In genomic region chr1:6310116-6310848, GRCh38 we compare ENCODE assay signal across 23 cellular contexts.
"Had no signal": no experiment of that assay in that cellular context is flagged by ENCODE, and none has a peak within 500 bp of the region (broad histone marks: within the 10 kb centered on the region; RNA-seq: fewer than 3 reads in every experiment).

No MANE protein-coding gene starts in this region.

- FAIRE-seq: frontal cortex, keratinocyte had no signal

- H3K4me1 ChIP-seq: lower lobe of right lung, prostate gland, right atrium auricular region, stomach, thyroid gland had no signal

- H3K36me3 ChIP-seq: lower lobe of right lung, prostate gland, right atrium auricular region, thyroid gland had no signal

- H3K27ac ChIP-seq: coronary artery, lower lobe of right lung, prostate gland, right atrium auricular region, stomach, thyroid gland had no signal

- ATAC-seq: left ventricle myocardium superior; lower lobe of right lung; natural killer cell; sciatic nerve; stimulated activated effector memory CD8-positive, alpha-beta T cell treated with anti-CD3 and anti-CD28 coated beads, Interleukin-12 subunit alpha, Interleukin-12 subunit beta, amount 100 ng/mL, for 72 hours had no signal

- H3K4me3 ChIP-seq: coronary artery, lower lobe of right lung, prostate gland, right atrium auricular region, smooth muscle cell, stomach, thyroid gland had no signal

- H3K4me1 Mint-ChIP-seq: stimulated activated effector memory CD8-positive, alpha-beta T cell treated with anti-CD3 and anti-CD28 coated beads, Interleukin-12 subunit alpha, Interleukin-12 subunit beta, amount 100 ng/mL, for 72 hours had no signal

- DNase-seq: dermis blood vessel endothelial cell; effector memory CD4-positive, alpha-beta T cell; erythroblast; head of caudate nucleus; left ventricle myocardium superior; lower lobe of right lung; natural killer cell; nucleus accumbens; stimulated activated CD4-positive, alpha-beta T cell treated with anti-CD3 and anti-CD28 coated beads, Interleukin-12 subunit alpha, Interleukin-12 subunit beta, amount 100 ng/mL, for 4 hours; stimulated activated CD4-positive, alpha-beta T cell treated with anti-CD3 and anti-CD28 coated beads, Interleukin-2, amount 100 ng/mL, for 24 hours; stimulated activated CD4-positive, alpha-beta T cell treated with anti-CD3 and anti-CD28 coated beads, Interleukin-4, amount 100 ng/mL, for 24 hours; stimulated activated naive CD4-positive, alpha-beta T cell treated with Interleukin-2 at 50 U/mL for 16 hours; stomach; thyroid gland had no signal

- H3K9me3 ChIP-seq: lower lobe of right lung, prostate gland, right atrium auricular region, stomach, thyroid gland had no signal

- H3K9me3 Mint-ChIP-seq: natural killer cell; stimulated activated effector memory CD8-positive, alpha-beta T cell treated with anti-CD3 and anti-CD28 coated beads, Interleukin-12 subunit alpha, Interleukin-12 subunit beta, amount 100 ng/mL, for 72 hours; type B pancreatic cell had no signal

- H3K36me3 Mint-ChIP-seq: natural killer cell; stimulated activated effector memory CD8-positive, alpha-beta T cell treated with anti-CD3 and anti-CD28 coated beads, Interleukin-12 subunit alpha, Interleukin-12 subunit beta, amount 100 ng/mL, for 72 hours had no signal

- H3K27me3 Mint-ChIP-seq: type B pancreatic cell had no signal

- H3K4me3 Mint-ChIP-seq: natural killer cell; stimulated activated effector memory CD8-positive, alpha-beta T cell treated with anti-CD3 and anti-CD28 coated beads, Interleukin-12 subunit alpha, Interleukin-12 subunit beta, amount 100 ng/mL, for 72 hours; type B pancreatic cell had no signal

- H3K27me3 ChIP-seq: right atrium auricular region, stomach, thyroid gland had no signal

- H3K27ac Mint-ChIP-seq: natural killer cell; stimulated activated effector memory CD8-positive, alpha-beta T cell treated with anti-CD3 and anti-CD28 coated beads, Interleukin-12 subunit alpha, Interleukin-12 subunit beta, amount 100 ng/mL, for 72 hours; type B pancreatic cell had no signal
